1 cellular context compared by ENCODE assay signal in genomic region chr2:85538507-85539360, GRCh38.
TF ChIP-seq lines count a peak whose summit lies in the region.

MAT2A (plus strand) TSS chr2:85539168; CDS start chr2:85539288, 120 bp downstream.

TF ChIP-seq in WTC11, 78 proteins besides CTCF, POLR2A, EP300 and RAD21 (continued from another document):
- TF ChIP-seq GABPB1 (CRISPR knock-in tag; IDR thresholded peaks at IDR 0.05) = peak; percentile 69
- TF ChIP-seq ZBTB21 (CRISPR knock-in tag; IDR thresholded peaks at IDR 0.05; ENCODE audit: borderline replicate concordance) = peak; percentile 72; the same call in 1 of the 2 replicates
- peak; percentile 58 for TF ChIP-seq TEAD4 (CRISPR knock-in tag; IDR thresholded peaks at IDR 0.05)
- TF ChIP-seq MXD4 (CRISPR knock-in tag; IDR thresholded peaks at IDR 0.05; ENCODE audit: borderline replicate concordance) = no peak
- TF ChIP-seq CREB1 (CRISPR knock-in tag; IDR thresholded peaks at IDR 0.05) = peak; percentile 73
- TF ChIP-seq NFE2L1 (CRISPR knock-in tag; IDR thresholded peaks at IDR 0.05) = peak; percentile 86; the same call in 1 of the 2 replicates
- TF ChIP-seq E2F4 (CRISPR knock-in tag; IDR thresholded peaks at IDR 0.05; ENCODE audit: borderline replicate concordance, low read depth) = peak; percentile 75
- peak; percentile 96 for TF ChIP-seq MYBL2 (CRISPR knock-in tag; IDR thresholded peaks at IDR 0.05)
- peak; percentile 70; the same call in 1 of the 2 replicates for TF ChIP-seq AFF4 (CRISPR knock-in tag; IDR thresholded peaks at IDR 0.05; ENCODE audit: borderline replicate concordance)
- TF ChIP-seq, protein P1, sequence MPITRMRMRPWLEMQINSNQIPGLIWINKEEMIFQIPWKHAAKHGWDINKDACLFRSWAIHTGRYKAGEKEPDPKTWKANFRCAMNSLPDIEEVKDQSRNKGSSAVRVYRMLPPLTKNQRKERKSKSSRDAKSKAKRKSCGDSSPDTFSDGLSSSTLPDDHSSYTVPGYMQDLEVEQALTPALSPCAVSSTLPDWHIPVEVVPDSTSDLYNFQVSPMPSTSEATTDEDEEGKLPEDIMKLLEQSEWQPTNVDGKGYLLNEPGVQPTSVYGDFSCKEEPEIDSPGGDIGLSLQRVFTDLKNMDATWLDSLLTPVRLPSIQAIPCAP (CRISPR knock-in tag; IDR thresholded peaks at IDR 0.05) = no peak
- TF ChIP-seq STAT6 (CRISPR knock-in tag; conservative IDR thresholded peaks at IDR 0.05; ENCODE audit: low read depth) = no peak
- no peak for TF ChIP-seq SOX15 (CRISPR knock-in tag; IDR thresholded peaks at IDR 0.05)
- no peak; the same call in 1 of the 2 replicates for TF ChIP-seq NR3C1 (CRISPR knock-in tag; conservative IDR thresholded peaks at IDR 0.05; ENCODE audit: low read depth)
- TF ChIP-seq GRHL2 (CRISPR knock-in tag; IDR thresholded peaks at IDR 0.05; ENCODE audit: insufficient replicate concordance, severe bottlenecking) = no peak
- TF ChIP-seq ZNF138 (CRISPR knock-in tag; conservative IDR thresholded peaks at IDR 0.05) = no peak
- TF ChIP-seq FOXJ3 (CRISPR knock-in tag; IDR thresholded peaks at IDR 0.05; ENCODE audit: borderline replicate concordance) = no peak
- no peak; the same call in 1 of the 2 replicates for TF ChIP-seq ETV6 (CRISPR knock-in tag; IDR thresholded peaks at IDR 0.05)
- TF ChIP-seq ATF2 (CRISPR knock-in tag; IDR thresholded peaks at IDR 0.05; ENCODE audit: borderline replicate concordance, low read depth) = no peak
- no peak for TF ChIP-seq ZNF425 (CRISPR knock-in tag; conservative IDR thresholded peaks at IDR 0.05)
- TF ChIP-seq ATF1 (CRISPR knock-in tag; IDR thresholded peaks at IDR 0.05) = peak; percentile 62; the same call in 1 of the 2 replicates
- no peak for TF ChIP-seq SMAD3 (CRISPR knock-in tag; IDR thresholded peaks at IDR 0.05; ENCODE audit: borderline replicate concordance)
- TF ChIP-seq ZNF317 (CRISPR knock-in tag; IDR thresholded peaks at IDR 0.05; ENCODE audit: borderline replicate concordance, low read depth) = no peak
- no peak; the same call in 1 of the 2 replicates for TF ChIP-seq ZNF416 (CRISPR knock-in tag; IDR thresholded peaks at IDR 0.05)
- TF ChIP-seq, protein P2, sequence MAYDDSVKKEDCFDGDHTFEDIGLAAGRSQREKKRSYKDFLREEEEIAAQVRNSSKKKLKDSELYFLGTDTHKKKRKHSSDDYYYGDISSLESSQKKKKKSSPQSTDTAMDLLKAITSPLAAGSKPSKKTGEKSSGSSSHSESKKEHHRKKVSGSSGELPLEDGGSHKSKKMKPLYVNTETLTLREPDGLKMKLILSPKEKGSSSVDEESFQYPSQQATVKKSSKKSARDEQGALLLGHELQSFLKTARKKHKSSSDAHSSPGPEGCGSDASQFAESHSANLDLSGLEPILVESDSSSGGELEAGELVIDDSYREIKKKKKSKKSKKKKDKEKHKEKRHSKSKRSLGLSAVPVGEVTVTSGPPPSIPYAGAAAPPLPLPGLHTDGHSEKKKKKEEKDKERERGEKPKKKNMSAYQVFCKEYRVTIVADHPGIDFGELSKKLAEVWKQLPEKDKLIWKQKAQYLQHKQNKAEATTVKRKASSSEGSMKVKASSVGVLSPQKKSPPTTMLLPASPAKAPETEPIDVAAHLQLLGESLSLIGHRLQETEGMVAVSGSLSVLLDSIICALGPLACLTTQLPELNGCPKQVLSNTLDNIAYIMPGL (CRISPR knock-in tag; IDR thresholded peaks at IDR 0.05) = peak; percentile 72; the same call in 1 of the 2 replicates
- no peak for TF ChIP-seq HMGA2 (CRISPR knock-in tag; IDR thresholded peaks at IDR 0.05)
- TF ChIP-seq, protein P3, sequence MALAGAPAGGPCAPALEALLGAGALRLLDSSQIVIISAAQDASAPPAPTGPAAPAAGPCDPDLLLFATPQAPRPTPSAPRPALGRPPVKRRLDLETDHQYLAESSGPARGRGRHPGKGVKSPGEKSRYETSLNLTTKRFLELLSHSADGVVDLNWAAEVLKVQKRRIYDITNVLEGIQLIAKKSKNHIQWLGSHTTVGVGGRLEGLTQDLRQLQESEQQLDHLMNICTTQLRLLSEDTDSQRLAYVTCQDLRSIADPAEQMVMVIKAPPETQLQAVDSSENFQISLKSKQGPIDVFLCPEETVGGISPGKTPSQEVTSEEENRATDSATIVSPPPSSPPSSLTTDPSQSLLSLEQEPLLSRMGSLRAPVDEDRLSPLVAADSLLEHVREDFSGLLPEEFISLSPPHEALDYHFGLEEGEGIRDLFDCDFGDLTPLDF (CRISPR knock-in tag; IDR thresholded peaks at IDR 0.05) = no peak
- no peak for TF ChIP-seq GTF2I (CRISPR knock-in tag; conservative IDR thresholded peaks at IDR 0.05)
- no peak for TF ChIP-seq NR2C2 (CRISPR knock-in tag; IDR thresholded peaks at IDR 0.05)
- TF ChIP-seq CBFB (CRISPR knock-in tag; IDR thresholded peaks at IDR 0.05; ENCODE audit: low read depth) = no peak
